Comparison of ENCODE assay signal across 20 cellular contexts in genomic region chr19:33446918-33447293, GRCh38.
"Had no signal": no experiment of that assay in that cellular context is flagged by ENCODE, and none has a peak within 500 bp of the region (broad histone marks: within the 10 kb centered on the region; RNA-seq: fewer than 3 reads in every experiment).

No MANE protein-coding gene starts in this region.

- H3K27ac Mint-ChIP-seq: activated CD4-positive, alpha-beta memory T cell treated with anti-CD3 and anti-CD28 coated beads for 36 hours; activated CD4-positive, alpha-beta T cell treated with anti-CD3 and anti-CD28 coated beads, Interleukin-2, amount 10 ng/mL, durations not matched to agents 7 days and 5 days; activated naive CD4-positive, alpha-beta T cell treated with anti-CD3 and anti-CD28 coated beads, Interleukin-2, amount 50 U/mL, for 24 hours; activated T-helper 1 cell treated with anti-CD3 and anti-CD28 coated beads, Interleukin-12 subunit alpha, Interleukin-12 subunit beta, Interleukin-2, Interleukin-4 antibody, amounts not matched to agents 30 ng/mL and 10 ng/mL and 1 ng/mL, durations not matched to agents 14 hours and 24 hours and 36 hours; T-cell had no signal

- ATAC-seq: body of pancreas, K562, T-cell had no signal

- H3K36me3 Mint-ChIP-seq: activated CD4-positive, alpha-beta memory T cell treated with anti-CD3 and anti-CD28 coated beads for 36 hours had no signal

- H3K4me3 ChIP-seq: body of pancreas, K562 had no signal

- DNase-seq: activated CD4-positive, alpha-beta memory T cell treated with anti-CD3 and anti-CD28 coated beads for 36 hours; activated CD4-positive, alpha-beta T cell treated with anti-CD3 and anti-CD28 coated beads, Interleukin-2, amount 10 ng/mL, durations not matched to agents 7 days and 5 days; activated CD4-positive, CD25-positive, alpha-beta regulatory T cell; activated CD8-positive, alpha-beta memory T cell treated with anti-CD3 and anti-CD28 coated beads for 24 hours; activated gamma-delta T cell treated with Interleukin-2 at 50 U/mL for 16 hours; body of pancreas; Karpas-422; NCI-H1694; NCI-H345; NCI-H510A; NCI-H526 treated with DMSO at 0.1 percent for 48 hours; NCI-H82; SIG-M5; T-cell; T-helper 2 cell had no signal

- H3K27me3 Mint-ChIP-seq: activated CD4-positive, alpha-beta memory T cell treated with anti-CD3 and anti-CD28 coated beads for 36 hours; activated CD4-positive, alpha-beta T cell treated with anti-CD3 and anti-CD28 coated beads, Interleukin-2, amount 10 ng/mL, durations not matched to agents 7 days and 5 days; activated naive CD4-positive, alpha-beta T cell treated with anti-CD3 and anti-CD28 coated beads, Interleukin-2, amount 50 U/mL, for 24 hours; central memory CD8-positive, alpha-beta T cell; T-cell had no signal

- H3K4me3 Mint-ChIP-seq: activated CD4-positive, alpha-beta memory T cell treated with anti-CD3 and anti-CD28 coated beads for 36 hours; activated CD4-positive, alpha-beta T cell treated with anti-CD3 and anti-CD28 coated beads, Interleukin-2, amount 10 ng/mL, durations not matched to agents 7 days and 5 days; activated naive CD4-positive, alpha-beta T cell treated with anti-CD3 and anti-CD28 coated beads, Interleukin-2, amount 50 U/mL, for 24 hours; activated T-helper 1 cell treated with anti-CD3 and anti-CD28 coated beads, Interleukin-12 subunit alpha, Interleukin-12 subunit beta, Interleukin-2, Interleukin-4 antibody, amounts not matched to agents 30 ng/mL and 10 ng/mL and 1 ng/mL, durations not matched to agents 14 hours and 24 hours and 36 hours; central memory CD8-positive, alpha-beta T cell; T-cell had no signal

- H3K27ac ChIP-seq: body of pancreas, VCaP had no signal

- H3K9me3 ChIP-seq: body of pancreas had no signal

- H3K27me3 ChIP-seq: body of pancreas had no signal

- H3K9me3 Mint-ChIP-seq: activated CD4-positive, alpha-beta memory T cell treated with anti-CD3 and anti-CD28 coated beads for 36 hours; activated CD4-positive, alpha-beta T cell treated with anti-CD3 and anti-CD28 coated beads, Interleukin-2, amount 10 ng/mL, durations not matched to agents 7 days and 5 days; activated naive CD4-positive, alpha-beta T cell treated with anti-CD3 and anti-CD28 coated beads, Interleukin-2, amount 50 U/mL, for 24 hours; activated T-helper 1 cell treated with anti-CD3 and anti-CD28 coated beads, Interleukin-12 subunit alpha, Interleukin-12 subunit beta, Interleukin-2, Interleukin-4 antibody, amounts not matched to agents 30 ng/mL and 10 ng/mL and 1 ng/mL, durations not matched to agents 14 hours and 24 hours and 36 hours; central memory CD8-positive, alpha-beta T cell; T-cell had no signal

- H3K4me1 Mint-ChIP-seq: activated CD4-positive, alpha-beta T cell treated with anti-CD3 and anti-CD28 coated beads, Interleukin-2, amount 10 ng/mL, durations not matched to agents 7 days and 5 days; activated naive CD4-positive, alpha-beta T cell treated with anti-CD3 and anti-CD28 coated beads, Interleukin-2, amount 50 U/mL, for 24 hours; T-cell had no signal

- H3K4me1 ChIP-seq: body of pancreas had no signal
